Comparison of ENCODE assay signal across 1 cellular context in the genomic region with DNA sequence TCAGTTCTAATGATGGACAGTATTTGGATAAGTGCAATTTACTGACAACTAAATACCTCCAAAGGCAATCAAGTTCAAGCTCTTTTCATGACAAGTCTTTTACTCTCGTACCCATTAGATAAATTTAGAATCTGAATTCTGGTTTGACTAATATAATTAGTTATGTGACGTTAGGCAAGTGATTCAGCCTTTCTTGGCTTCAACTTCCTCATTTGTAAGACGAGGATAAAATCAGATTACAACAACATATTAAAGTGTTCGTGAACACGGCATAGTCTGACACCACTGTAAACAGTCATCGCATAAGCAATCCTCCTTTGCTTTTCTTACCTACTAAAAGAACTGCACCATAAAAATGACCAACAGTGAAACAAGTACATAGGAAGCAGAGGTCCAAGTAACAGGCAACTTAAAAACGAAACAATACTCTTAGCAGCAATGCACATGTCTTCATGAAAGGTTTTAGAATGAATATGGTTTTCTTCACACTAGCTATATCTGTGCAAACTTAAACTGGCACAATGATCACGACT.
TF ChIP-seq lines count a peak whose summit lies in the region.

No MANE protein-coding gene starts in this region.

TF ChIP-seq in K562, 482 proteins besides CTCF, POLR2A, EP300 and RAD21 (continued from another document):
- TF ChIP-seq ATF1 (CRISPR knock-in tag; IDR thresholded peaks at IDR 0.05) (no peak), ATF1 (tag; IDR thresholded peaks at IDR 0.05) (0 out of 2 replicates have a peak, but pooled peaks have one; percentile 13), GTF2B (IDR thresholded peaks at IDR 0.05; ENCODE audit: extremely low read depth, insufficient read length) (no peak), C11orf30 (IDR thresholded peaks at IDR 0.05; ENCODE audit: low read depth) (peak; percentile 31; the same call in 1 of the 2 replicates), ZKSCAN8 (CRISPR knock-in tag; IDR thresholded peaks at IDR 0.05) (peak; percentile 87; the same call in 1 of the 2 replicates), MYC (IDR thresholded peaks at IDR 0.05; ENCODE audit: low read depth, low read length) (no peak), MYC (CRISPR knock-in tag; IDR thresholded peaks at IDR 0.05; ENCODE audit: borderline replicate concordance, low read depth) (no peak), ATF7 (IDR thresholded peaks at IDR 0.05) (0 out of 2 replicates have a peak, but pooled peaks have one; percentile 38), MAFG (tag; conservative IDR thresholded peaks at IDR 0.05) (0 out of 2 replicates have a peak, but pooled peaks have one; percentile 29), SPI1 (IDR thresholded peaks at IDR 0.05; ENCODE audit: borderline replicate concordance, low read depth, low read length) (peak; percentile 47; the same call in 1 of the 2 replicates), NFE2 (IDR thresholded peaks at IDR 0.05; ENCODE audit: low read depth) (peak; percentile 80), MYNN (IDR thresholded peaks at IDR 0.05) (no peak), MYNN (CRISPR knock-in tag; IDR thresholded peaks at IDR 0.05) (no peak), ZNF785 (CRISPR knock-in tag; IDR thresholded peaks at IDR 0.05) (no peak), GATAD2B (IDR thresholded peaks at IDR 0.05; ENCODE audit: borderline replicate concordance) (no peak), MTA1 (IDR thresholded peaks at IDR 0.05; ENCODE audit: borderline replicate concordance) (no peak), ZNF76 (CRISPR knock-in tag; IDR thresholded peaks at IDR 0.05; ENCODE audit: borderline replicate concordance) (no peak), PPARD (CRISPR knock-in tag; IDR thresholded peaks at IDR 0.05) (no peak), ZNF124 (CRISPR knock-in tag; IDR thresholded peaks at IDR 0.05) (no peak), ZNF445 (CRISPR knock-in tag; IDR thresholded peaks at IDR 0.05; ENCODE audit: low read depth) (no peak), HMBOX1 (IDR thresholded peaks at IDR 0.05) (peak; percentile 86), ILF3 (IDR thresholded peaks at IDR 0.05; ENCODE audit: borderline replicate concordance) (no peak), SMARCA4 (IDR thresholded peaks at IDR 0.05) (0 out of 2 replicates have a peak, but pooled peaks have one; percentile 16), GTF3C2 (IDR thresholded peaks at IDR 0.05; ENCODE audit: borderline replicate concordance, extremely low read depth, insufficient read length) (no peak), SMARCC2 (IDR thresholded peaks at IDR 0.05; ENCODE audit: low read depth) (no peak), PKNOX1 (IDR thresholded peaks at IDR 0.05) (no peak), ZNF766 (CRISPR knock-in tag; conservative IDR thresholded peaks at IDR 0.05) (peak; percentile 59; the same call in 1 of the 2 replicates), SMAD3 (CRISPR knock-in tag; conservative IDR thresholded peaks at IDR 0.05) (no peak), STAG1 (CRISPR knock-in tag; IDR thresholded peaks at IDR 0.05; ENCODE audit: borderline replicate concordance) (no peak), NUFIP1 (IDR thresholded peaks at IDR 0.05; ENCODE audit: partially characterized antibody) (no peak), CBFA2T3 (IDR thresholded peaks at IDR 0.05) (no peak), NFIX (CRISPR knock-in tag; IDR thresholded peaks at IDR 0.05; ENCODE audit: low read depth) (no peak), E2F1 (CRISPR knock-in tag; IDR thresholded peaks at IDR 0.05) (0 out of 2 replicates have a peak, but pooled peaks have one; percentile 42), CSDE1 (IDR thresholded peaks at IDR 0.05) (no peak)
- TF ChIP-seq, protein P1, sequence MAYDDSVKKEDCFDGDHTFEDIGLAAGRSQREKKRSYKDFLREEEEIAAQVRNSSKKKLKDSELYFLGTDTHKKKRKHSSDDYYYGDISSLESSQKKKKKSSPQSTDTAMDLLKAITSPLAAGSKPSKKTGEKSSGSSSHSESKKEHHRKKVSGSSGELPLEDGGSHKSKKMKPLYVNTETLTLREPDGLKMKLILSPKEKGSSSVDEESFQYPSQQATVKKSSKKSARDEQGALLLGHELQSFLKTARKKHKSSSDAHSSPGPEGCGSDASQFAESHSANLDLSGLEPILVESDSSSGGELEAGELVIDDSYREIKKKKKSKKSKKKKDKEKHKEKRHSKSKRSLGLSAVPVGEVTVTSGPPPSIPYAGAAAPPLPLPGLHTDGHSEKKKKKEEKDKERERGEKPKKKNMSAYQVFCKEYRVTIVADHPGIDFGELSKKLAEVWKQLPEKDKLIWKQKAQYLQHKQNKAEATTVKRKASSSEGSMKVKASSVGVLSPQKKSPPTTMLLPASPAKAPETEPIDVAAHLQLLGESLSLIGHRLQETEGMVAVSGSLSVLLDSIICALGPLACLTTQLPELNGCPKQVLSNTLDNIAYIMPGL (CRISPR knock-in tag; IDR thresholded peaks at IDR 0.05): 0 out of 2 replicates have a peak, but pooled peaks have one; percentile 41
- TF ChIP-seq, protein P2, sequence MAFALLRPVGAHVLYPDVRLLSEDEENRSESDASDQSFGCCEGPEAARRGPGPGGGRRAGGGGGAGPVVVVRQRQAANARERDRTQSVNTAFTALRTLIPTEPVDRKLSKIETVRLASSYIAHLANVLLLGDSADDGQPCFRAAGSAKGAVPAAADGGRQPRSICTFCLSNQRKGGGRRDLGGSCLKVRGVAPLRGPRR (CRISPR knock-in tag; IDR thresholded peaks at IDR 0.05): no peak
- TF ChIP-seq, protein P3, sequence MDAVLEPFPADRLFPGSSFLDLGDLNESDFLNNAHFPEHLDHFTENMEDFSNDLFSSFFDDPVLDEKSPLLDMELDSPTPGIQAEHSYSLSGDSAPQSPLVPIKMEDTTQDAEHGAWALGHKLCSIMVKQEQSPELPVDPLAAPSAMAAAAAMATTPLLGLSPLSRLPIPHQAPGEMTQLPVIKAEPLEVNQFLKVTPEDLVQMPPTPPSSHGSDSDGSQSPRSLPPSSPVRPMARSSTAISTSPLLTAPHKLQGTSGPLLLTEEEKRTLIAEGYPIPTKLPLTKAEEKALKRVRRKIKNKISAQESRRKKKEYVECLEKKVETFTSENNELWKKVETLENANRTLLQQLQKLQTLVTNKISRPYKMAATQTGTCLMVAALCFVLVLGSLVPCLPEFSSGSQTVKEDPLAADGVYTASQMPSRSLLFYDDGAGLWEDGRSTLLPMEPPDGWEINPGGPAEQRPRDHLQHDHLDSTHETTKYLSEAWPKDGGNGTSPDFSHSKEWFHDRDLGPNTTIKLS (IDR thresholded peaks at IDR 0.05; ENCODE audit: borderline replicate concordance, low read depth): no peak
- TF ChIP-seq, protein P4, sequence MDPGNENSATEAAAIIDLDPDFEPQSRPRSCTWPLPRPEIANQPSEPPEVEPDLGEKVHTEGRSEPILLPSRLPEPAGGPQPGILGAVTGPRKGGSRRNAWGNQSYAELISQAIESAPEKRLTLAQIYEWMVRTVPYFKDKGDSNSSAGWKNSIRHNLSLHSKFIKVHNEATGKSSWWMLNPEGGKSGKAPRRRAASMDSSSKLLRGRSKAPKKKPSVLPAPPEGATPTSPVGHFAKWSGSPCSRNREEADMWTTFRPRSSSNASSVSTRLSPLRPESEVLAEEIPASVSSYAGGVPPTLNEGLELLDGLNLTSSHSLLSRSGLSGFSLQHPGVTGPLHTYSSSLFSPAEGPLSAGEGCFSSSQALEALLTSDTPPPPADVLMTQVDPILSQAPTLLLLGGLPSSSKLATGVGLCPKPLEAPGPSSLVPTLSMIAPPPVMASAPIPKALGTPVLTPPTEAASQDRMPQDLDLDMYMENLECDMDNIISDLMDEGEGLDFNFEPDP (CRISPR knock-in tag; IDR thresholded peaks at IDR 0.05): no peak
- TF ChIP-seq, protein P5, sequence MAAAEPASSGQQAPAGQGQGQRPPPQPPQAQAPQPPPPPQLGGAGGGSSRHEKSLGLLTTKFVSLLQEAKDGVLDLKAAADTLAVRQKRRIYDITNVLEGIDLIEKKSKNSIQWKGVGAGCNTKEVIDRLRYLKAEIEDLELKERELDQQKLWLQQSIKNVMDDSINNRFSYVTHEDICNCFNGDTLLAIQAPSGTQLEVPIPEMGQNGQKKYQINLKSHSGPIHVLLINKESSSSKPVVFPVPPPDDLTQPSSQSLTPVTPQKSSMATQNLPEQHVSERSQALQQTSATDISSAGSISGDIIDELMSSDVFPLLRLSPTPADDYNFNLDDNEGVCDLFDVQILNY (CRISPR knock-in tag; IDR thresholded peaks at IDR 0.05): no peak
- TF ChIP-seq, protein P6, sequence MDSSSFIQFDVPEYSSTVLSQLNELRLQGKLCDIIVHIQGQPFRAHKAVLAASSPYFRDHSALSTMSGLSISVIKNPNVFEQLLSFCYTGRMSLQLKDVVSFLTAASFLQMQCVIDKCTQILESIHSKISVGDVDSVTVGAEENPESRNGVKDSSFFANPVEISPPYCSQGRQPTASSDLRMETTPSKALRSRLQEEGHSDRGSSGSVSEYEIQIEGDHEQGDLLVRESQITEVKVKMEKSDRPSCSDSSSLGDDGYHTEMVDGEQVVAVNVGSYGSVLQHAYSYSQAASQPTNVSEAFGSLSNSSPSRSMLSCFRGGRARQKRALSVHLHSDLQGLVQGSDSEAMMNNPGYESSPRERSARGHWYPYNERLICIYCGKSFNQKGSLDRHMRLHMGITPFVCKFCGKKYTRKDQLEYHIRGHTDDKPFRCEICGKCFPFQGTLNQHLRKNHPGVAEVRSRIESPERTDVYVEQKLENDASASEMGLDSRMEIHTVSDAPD (CRISPR knock-in tag; IDR thresholded peaks at IDR 0.05): no peak
